1 cellular context compared by ENCODE assay signal in genomic region chr9:124014355-124015026, GRCh38.
TF ChIP-seq lines count a peak whose summit lies in the region.

No MANE protein-coding gene starts in this region.

TF ChIP-seq in neural cell, 6 proteins besides CTCF, POLR2A, EP300 and RAD21 (continued from another document):
- TF ChIP-seq REST (IDR thresholded peaks at IDR 0.05; ENCODE audit: borderline replicate concordance): no peak
- no peak for TF ChIP-seq EZH2 (IDR thresholded peaks at IDR 0.05; ENCODE audit: borderline replicate concordance, insufficient read depth, low read length, poor library complexity, severe bottlenecking)
- no peak for TF ChIP-seq TAF1 (IDR thresholded peaks at IDR 0.05; ENCODE audit: low read depth)
- no peak for TF ChIP-seq SMC3 (conservative IDR thresholded peaks at IDR 0.05; ENCODE audit: poor library complexity)
- no peak for TF ChIP-seq POLR2AphosphoS5 (IDR thresholded peaks at IDR 0.05)
TF ChIP-seq in neural cell: peak in this region for 0.
